ENCODE assay signal across 13 cellular contexts in genomic region chr20:38789503-38790209, GRCh38. TPM values are rescaled to one million over a fixed set of nuclear protein-coding genes. Genes with fewer than 3 reads are reported as not detected.
A peak's percentile ranks its signal among the peaks of the same experiment; 100 is the strongest.
DNase-seq lines count a peak whose midpoint lies in the region; ATAC-seq and TF ChIP-seq lines count a peak whose summit lies in the region.
"Had no signal": no experiment of that assay in that cellular context is flagged by ENCODE, and none has a peak within 500 bp of the region (broad histone marks: within the 10 kb centered on the region; RNA-seq: fewer than 3 reads in every experiment).

No MANE protein-coding gene starts in this region.

- CTCF ChIA-PET in HEK293 (lab: Yijun Ruan, JAX) = interaction anchor here (0.6 to 3.7 kb wide), 25 partner anchors 8 to 256 kb away, joined by 3 to 23 read pairs (median 5); partner anchors contain the start of genes FAM83D and PPP1R16B

- H3K4me3 ChIP-seq in AG10803 (ENCODE audit: low read length) (no peak overlapping the region), HEK293 (ENCODE audit: low read depth, low read length) (no peak overlapping the region), RWPE2 (ENCODE audit: severe bottlenecking) (no peak overlapping the region), fibroblast of the aortic adventitia (ENCODE audit: low read depth, low read length) (no peak overlapping the region)
- H3K4me3 ChIP-seq: BLaER1 treated with 17β-estradiol and CSF1 and Interleukin-3, amounts not matched to agents 10 nM and 100 nM; left ventricle myocardium inferior; prostate gland had no signal

- POLR2A ChIA-PET in HEK293 (lab: Yijun Ruan, JAX) = no interaction called here

- H3K27me3 ChIP-seq in RWPE2 (ENCODE audit: insufficient read depth, poor library complexity, severe bottlenecking) = no peaks in the 10 kb centered on the region
- H3K27me3 ChIP-seq: BLaER1 treated with 17β-estradiol and CSF1 and Interleukin-3, amounts not matched to agents 10 nM and 100 nM had no signal

- TF ChIP-seq CTCF in AG10803 (conservative IDR thresholded peaks at IDR 0.05; ENCODE audit: low read length) (no peak), HEK293 (tag by site-specific recombination; IDR thresholded peaks at IDR 0.05) (no peak), RWPE2 (IDR thresholded peaks at IDR 0.05; ENCODE audit: poor library complexity, severe bottlenecking) (no peak), fibroblast of the aortic adventitia (IDR thresholded peaks at IDR 0.05; ENCODE audit: insufficient read depth, low read length) (no peak)

- H3K9me3 ChIP-seq in HEK293 (ENCODE audit: control insufficient read depth, insufficient read depth, low read depth, low read length) (no peaks in the 10 kb centered on the region), RWPE2 (ENCODE audit: severe bottlenecking) (no peaks in the 10 kb centered on the region)
- H3K9me3 ChIP-seq: prostate gland had no signal

- H3K4me1 ChIP-seq in HEK293 (ENCODE audit: control insufficient read depth, insufficient read depth, low read length) = no peaks in the 10 kb centered on the region
- H3K4me1 ChIP-seq in RWPE2 (ENCODE audit: insufficient read depth, poor library complexity, severe bottlenecking) = peaks cover 16% of the 10 kb centered on the region
- H3K4me1 ChIP-seq: left ventricle myocardium inferior, prostate gland had no signal

- no peaks in the 10 kb centered on the region for H3K36me3 ChIP-seq in HEK293 (ENCODE audit: control insufficient read depth in 2 of 2, insufficient read depth in 1 of 2, low read length in 2 of 2)
- no peaks in the 10 kb centered on the region for H3K36me3 ChIP-seq in RWPE2 (ENCODE audit: low read depth)
- H3K36me3 ChIP-seq: BLaER1 treated with 17β-estradiol and CSF1 and Interleukin-3, amounts not matched to agents 10 nM and 100 nM; left ventricle myocardium inferior; prostate gland had no signal

- ATAC-seq in RWPE2 (ENCODE audit: low read depth) = peak; percentile 77
- ATAC-seq in HG03432 (IDR thresholded peaks at IDR 0.05; ENCODE audit: unreplicated experiment) = no peak

- H3K27ac ChIP-seq in HEK293 (ENCODE audit: extremely low read depth, low read depth, low read length) = no peak overlapping the region
- peak overlapping the region; percentile 41 for H3K27ac ChIP-seq in RWPE2 (ENCODE audit: poor library complexity, severe bottlenecking)
- H3K27ac ChIP-seq: BLaER1 treated with 17β-estradiol and CSF1 and Interleukin-3, amounts not matched to agents 10 nM and 100 nM; left ventricle myocardium inferior; prostate gland had no signal

- DNase-seq in AG10803 (ENCODE audit: low read depth) = peak; percentile 40
- DNase-seq in RWPE2 (ENCODE audit: low spot score) = peak; percentile 73
- DNase-seq in fibroblast of the aortic adventitia (ENCODE audit: low read depth) = peak; percentile 22
- no peak for DNase-seq in NCI-H345 (lab: John Stamatoyannopoulos, UW)
- no peak for DNase-seq in stimulated activated CD4-positive, alpha-beta T cell treated with anti-CD3 and anti-CD28 coated beads, Interleukin-4, amount 100 ng/mL, for 24 hours
- no peak for DNase-seq in NCI-H510A treated with DMSO at 0.1 percent for 48 hours (lab: John Stamatoyannopoulos, UW)
- DNase-seq: activated CD4-positive, alpha-beta memory T cell treated with anti-CD3 and anti-CD28 coated beads for 36 hours; left ventricle myocardium inferior; NCI-H524 treated with DMSO at 0.1 percent for 48 hours had no signal

TF ChIP-seq in HEK293, 187 proteins besides CTCF, POLR2A, EP300 and RAD21:
- 0 out of 2 replicates have a peak, but pooled peaks have one; percentile 35 for TF ChIP-seq PRDM4 (tag by site-specific recombination; IDR thresholded peaks at IDR 0.05)
- no peak for TF ChIP-seq OSR2 (tag by site-specific recombination; IDR thresholded peaks at IDR 0.05)
- no peak for TF ChIP-seq ZNF394 (tag by site-specific recombination; IDR thresholded peaks at IDR 0.05; ENCODE audit: borderline replicate concordance)
- TF ChIP-seq ZSCAN5A (tag by site-specific recombination; IDR thresholded peaks at IDR 0.05) = 0 out of 2 replicates have a peak, but pooled peaks have one; percentile 59
- 0 out of 2 replicates have a peak, but pooled peaks have one; percentile 60 for TF ChIP-seq ZNF449 (tag by site-specific recombination; IDR thresholded peaks at IDR 0.05)
- TF ChIP-seq ZNF280D (tag by site-specific recombination; IDR thresholded peaks at IDR 0.05) = 0 out of 2 replicates have a peak, but pooled peaks have one; percentile 16
- TF ChIP-seq ZNF529 (tag by site-specific recombination; IDR thresholded peaks at IDR 0.05; ENCODE audit: insufficient replicate concordance) = no peak
- no peak for TF ChIP-seq BCL11A (tag by site-specific recombination; IDR thresholded peaks at IDR 0.05; ENCODE audit: low read depth)

RNA-seq across cellular contexts. Expression of gene PPP1R16B, which starts 15.8 kb away (rescaled TPM):
- 0.09 and 0.33 TPM in 2 replicates for total RNA-seq in fibroblast of the aortic adventitia (ENCODE audit: low replicate concordance)

RNA-seq across cellular contexts. Expression of gene ACTR5, which starts 41.4 kb away (rescaled TPM):
- 2.9 and 4.6 TPM in 2 replicates for total RNA-seq in fibroblast of the aortic adventitia (ENCODE audit: low replicate concordance)

Comparison
In these comparisons a context has a peak if more than half of its experiments do, and no peak if none do; other contexts are left out.
1. DNase-seq: peak in AG10803 (single experiment), RWPE2 (single experiment) and fibroblast of the aortic adventitia (single experiment); none in NCI-H345 (single experiment), stimulated activated CD4-positive, alpha-beta T cell treated with anti-CD3 and anti-CD28 coated beads, Interleukin-4, amount 100 ng/mL, for 24 hours (single experiment) and NCI-H510A treated with DMSO at 0.1 percent for 48 hours (single experiment).